Comparison of ENCODE assay signal across 17 cellular contexts in genomic region chr17:39781814-39782213, GRCh38. TPM values are rescaled to one million over a fixed set of nuclear protein-coding genes. Genes with fewer than 3 reads are reported as not detected.
A peak's percentile ranks its signal among the peaks of the same experiment; 100 is the strongest.
DNase-seq lines count a peak whose midpoint lies in the region; ATAC-seq and TF ChIP-seq lines count a peak whose summit lies in the region.
"Had no signal": no experiment of that assay in that cellular context is flagged by ENCODE, and none has a peak within 500 bp of the region (broad histone marks: within the 10 kb centered on the region; RNA-seq: fewer than 3 reads in every experiment).

No MANE protein-coding gene starts in this region.

- H3K4me1 Mint-ChIP-seq in Caco-2 (ENCODE audit: low read depth, unreplicated experiment) = peaks cover 21% of the 10 kb centered on the region
- H3K4me1 Mint-ChIP-seq in activated naive CD8-positive, alpha-beta T cell (ENCODE audit: low read depth) = peaks cover 76% of the 10 kb centered on the region

- no peak overlapping the region for H4K12ac ChIP-seq in trophoblast cell (ENCODE audit: low read depth, low read length)

- H3K79me1 ChIP-seq in trophoblast cell (ENCODE audit: low read length) = peaks cover 2% of the 10 kb centered on the region

- POLR2A ChIA-PET in Caco-2 (lab: Charles Lee) = no interaction called here

- no peaks in the 10 kb centered on the region for H3K9me3 ChIP-seq in Caco-2
- H3K9me3 ChIP-seq in trophoblast cell (ENCODE audit: insufficient read depth, low read depth, low read length) = no peaks in the 10 kb centered on the region
- H3K9me3 ChIP-seq: colonic mucosa had no signal

- WGBS in trophoblast cell (ENCODE audit: extremely low coverage, insufficient coverage, insufficient read length) = no CpG with 5 or more reads among the region's 2 CpGs

- H3K18ac ChIP-seq in trophoblast cell (ENCODE audit: low read length) = no peak overlapping the region

- H3K27ac ChIP-seq in KMS-11 = peak overlapping the region; percentile 89
- peak overlapping the region; percentile 15 for H3K27ac ChIP-seq in trophoblast cell (ENCODE audit: low read depth, low read length)
- H3K27ac ChIP-seq: colonic mucosa had no signal

- peak overlapping the region; percentile 79 for H4K91ac ChIP-seq in trophoblast cell (ENCODE audit: low read depth, low read length)

- H3K36me3 ChIP-seq in Caco-2 (ENCODE audit: control insufficient read depth, insufficient read depth, low read length) (no peaks in the 10 kb centered on the region), KMS-11 (ENCODE audit: insufficient read depth) (peaks cover 14% of the 10 kb centered on the region; the same call in 1 of the 2 replicates), trophoblast cell (ENCODE audit: control insufficient read depth in 1 of 2, insufficient read depth in 2 of 2, low read length in 2 of 2) (no peaks in the 10 kb centered on the region)
- H3K36me3 ChIP-seq: colonic mucosa had no signal

- H2BK120ac ChIP-seq in trophoblast cell (ENCODE audit: insufficient read depth, low read length, poor library complexity) = no peak overlapping the region

- DNase-seq in Caco-2 (no peak), trophoblast cell (no peak), SW 1271 (lab: John Stamatoyannopoulos, UW) (no peak)
- no peak for DNase-seq in activated CD4-positive, CD25-positive, alpha-beta regulatory T cell treated with anti-CD3 and anti-CD28 coated beads, Interleukin-2, amount 50 U/mL, for 72 hours
- DNase-seq: activated CD4-positive, alpha-beta T cell treated with anti-CD3 and anti-CD28 coated beads for 48 hours; C1 segment of cervical spinal cord; colonic mucosa; glutamatergic neuron; midbrain; NCI-H774; stimulated activated naive CD8-positive, alpha-beta T cell treated with anti-CD3 and anti-CD28 coated beads, Interleukin-15, Interleukin-2, amounts not matched to agents 100 U/mL and 50 U/mL, for 24 hours had no signal

- H2BK12ac ChIP-seq in trophoblast cell (ENCODE audit: low read length) = no peak overlapping the region

- H3K27me3 ChIP-seq in Caco-2 (replicated peaks; ENCODE audit: control insufficient read depth, insufficient read depth, low read length) = no peaks in the 10 kb centered on the region
- H3K27me3 ChIP-seq in KMS-11 (ENCODE audit: insufficient read depth, low read depth) = no peaks in the 10 kb centered on the region
- no peaks in the 10 kb centered on the region for H3K27me3 ChIP-seq in trophoblast cell (ENCODE audit: insufficient read depth, low read length)
- H3K27me3 ChIP-seq: colonic mucosa had no signal

- BruUV-seq in Caco-2 (replicated peaks; lab: Mats Ljungman, UMichigan) = no TSS peak

- H3K14ac ChIP-seq in trophoblast cell (ENCODE audit: low read length) = no peak overlapping the region

- no peaks in the 10 kb centered on the region for H3K27me3 Mint-ChIP-seq in Caco-2 (ENCODE audit: insufficient read depth, unreplicated experiment)
- H3K27me3 Mint-ChIP-seq in activated naive CD8-positive, alpha-beta T cell = no peaks in the 10 kb centered on the region

- H3K79me2 ChIP-seq in KMS-11 (ENCODE audit: insufficient read depth, low read depth) (peaks cover 97% of the 10 kb centered on the region), trophoblast cell (ENCODE audit: control insufficient read depth, insufficient read depth, low read length, poor library complexity) (no peaks in the 10 kb centered on the region)

- H3K36me3 Mint-ChIP-seq in Caco-2 (ENCODE audit: insufficient read depth, unreplicated experiment) = peaks cover 9% of the 10 kb centered on the region
- peaks cover 26% of the 10 kb centered on the region for H3K36me3 Mint-ChIP-seq in activated naive CD8-positive, alpha-beta T cell

- no peak overlapping the region for H4K8ac ChIP-seq in trophoblast cell (ENCODE audit: low read depth, low read length)

- no peaks in the 10 kb centered on the region for H3K9me3 Mint-ChIP-seq in Caco-2 (ENCODE audit: unreplicated experiment)
- no peaks in the 10 kb centered on the region for H3K9me3 Mint-ChIP-seq in activated naive CD8-positive, alpha-beta T cell (ENCODE audit: low read depth)
- H3K9me3 Mint-ChIP-seq: activated T-helper 2 cell treated with anti-CD3 and anti-CD28 coated beads, Interferon-gamma antibody, Interleukin-2, Interleukin-4, amounts not matched to agents 10 μg/mL and 5 μg/mL and 100 μg/mL, durations not matched to agents 14 hours and 24 hours and 36 hours; T-helper 1 cell treated with Interleukin-12 subunit alpha and Interleukin-12 subunit beta and Interleukin-4 antibody, amounts not matched to agents 30 μg/mL and 1 μg/mL, for 36 hours had no signal

- no peak overlapping the region for H3K23ac ChIP-seq in trophoblast cell (ENCODE audit: low read length)

- no peaks in the 10 kb centered on the region for H4K20me1 ChIP-seq in KMS-11 (ENCODE audit: insufficient read depth)

- H2BK5ac ChIP-seq in trophoblast cell (ENCODE audit: low read depth, low read length, poor library complexity) = no peak overlapping the region

- no peak for ATAC-seq in HG03159 (IDR thresholded peaks at IDR 0.05; ENCODE audit: unreplicated experiment)
- ATAC-seq: stimulated activated naive CD8-positive, alpha-beta T cell treated with anti-CD3 and anti-CD28 coated beads, Interleukin-15, Interleukin-2, amounts not matched to agents 100 U/mL and 50 U/mL, for 24 hours had no signal

- peak overlapping the region; percentile 52 for H3K27ac Mint-ChIP-seq in Caco-2 (ENCODE audit: unreplicated experiment)
- peak overlapping the region; percentile 84 for H3K27ac Mint-ChIP-seq in activated naive CD8-positive, alpha-beta T cell
- H3K27ac Mint-ChIP-seq: activated T-helper 2 cell treated with anti-CD3 and anti-CD28 coated beads, Interferon-gamma antibody, Interleukin-2, Interleukin-4, amounts not matched to agents 10 μg/mL and 5 μg/mL and 100 μg/mL, durations not matched to agents 14 hours and 24 hours and 36 hours; T-helper 1 cell treated with Interleukin-12 subunit alpha and Interleukin-12 subunit beta and Interleukin-4 antibody, amounts not matched to agents 30 μg/mL and 1 μg/mL, for 36 hours had no signal

- H3K4me3 ChIP-seq in Caco-2 (ENCODE audit: low read depth, low read length) = no peak overlapping the region
- no peak overlapping the region for H3K4me3 ChIP-seq in KMS-11 (IDR thresholded peaks at IDR 0.05; ENCODE audit: insufficient read depth, low read depth, low read length)
- no peak overlapping the region for H3K4me3 ChIP-seq in trophoblast cell (ENCODE audit: low read depth, low read length)
- H3K4me3 ChIP-seq: colonic mucosa had no signal

- H3K9ac ChIP-seq in KMS-11 (no peak overlapping the region), trophoblast cell (ENCODE audit: low read length) (no peak overlapping the region)

- H3K4me2 ChIP-seq in KMS-11 (peak overlapping the region; percentile 61), trophoblast cell (ENCODE audit: low read length) (peak overlapping the region; percentile 52)

- CTCF ChIA-PET in Caco-2 (lab: Charles Lee) = interaction anchor here (0.8 kb wide), 1 partner anchor 28 kb away, joined by 3 read pairs; no protein-coding TSS in a partner anchor

- no peak overlapping the region for H2AFZ ChIP-seq in KMS-11 (ENCODE audit: low read depth)
- no peak overlapping the region for H2AFZ ChIP-seq in trophoblast cell (ENCODE audit: insufficient read depth, low read length, poor library complexity)

- intact Hi-C loops in Caco-2 (cut with micrococcal nuclease; ENCODE audit: unreplicated experiment) = loop anchor here (5.0 kb wide), 1 partner anchor 145 kb away; the partner anchor contains the start of genes LRRC3C and ORMDL3

- H3K4me1 ChIP-seq in Caco-2 = peaks cover 24% of the 10 kb centered on the region
- H3K4me1 ChIP-seq in KMS-11 (ENCODE audit: low read depth, poor library complexity, severe bottlenecking) = peaks cover 100% of the 10 kb centered on the region
- peaks cover 0 to 7% of the 10 kb centered on the region in 2 experiments for H3K4me1 ChIP-seq in trophoblast cell (ENCODE audit: control insufficient read depth in 1 of 2, insufficient read depth in 2 of 2, low read length in 2 of 2)
- H3K4me1 ChIP-seq: colonic mucosa had no signal

- peak overlapping the region; percentile 27 for H3K4me3 Mint-ChIP-seq in Caco-2 (ENCODE audit: unreplicated experiment)
- H3K4me3 Mint-ChIP-seq in activated naive CD8-positive, alpha-beta T cell = no peak overlapping the region
- H3K4me3 Mint-ChIP-seq: T-helper 1 cell treated with Interleukin-12 subunit alpha and Interleukin-12 subunit beta and Interleukin-4 antibody, amounts not matched to agents 30 μg/mL and 1 μg/mL, for 36 hours had no signal

- no peak for TF ChIP-seq CTCF in Caco-2 (IDR thresholded peaks at IDR 0.05; ENCODE audit: insufficient read depth in 1 of 2, low read depth in 1 of 2, low read length in 1 of 2, severe bottlenecking in 1 of 2, unreplicated experiment in 1 of 2)
- no peak for TF ChIP-seq CTCF in KMS-11 (conservative IDR thresholded peaks at IDR 0.05; ENCODE audit: low read depth, low read length)

- H3K4ac ChIP-seq in trophoblast cell (ENCODE audit: low read depth, low read length) = no peak overlapping the region

- no peak overlapping the region for H2AK5ac ChIP-seq in trophoblast cell (ENCODE audit: low read length)

RNA-seq across cellular contexts. Expression of gene GRB7, which starts 44.1 kb away (rescaled TPM):
- total RNA-seq in Caco-2 (2022) = 83.3 and 98.6 TPM in 2 replicates
- 28.4 and 29.4 TPM in 2 replicates for polyA plus RNA-seq in trophoblast cell (2013)
- total RNA-seq: skeletal muscle tissue had no signal

RNA-seq across cellular contexts. Expression of gene MIEN1, which starts 51.5 kb away (rescaled TPM):
- 42.9 and 46.3 TPM in 2 replicates for total RNA-seq in Caco-2 (2022)
- polyA plus RNA-seq in trophoblast cell (2013) = 44.1 and 45.7 TPM in 2 replicates
